Comparison of ENCODE assay signal across 8 cellular contexts in genomic region chr9:96383165-96383939, GRCh38. TPM values are rescaled to one million over a fixed set of nuclear protein-coding genes. Genes with fewer than 3 reads are reported as not detected.
A peak's percentile ranks its signal among the peaks of the same experiment; 100 is the strongest.
DNase-seq lines count a peak whose midpoint lies in the region; ATAC-seq and TF ChIP-seq lines count a peak whose summit lies in the region.

Gene SLC35D2, minus strand, starts transcription at chr9:96383711. Its CDS starts 77 bp downstream, at chr9:96383634.

- WGBS in mammary epithelial cell (ENCODE audit: low coverage, missing lambda C conversion rate): 3% methylated on average over 12 of the region's 73 CpGs
- WGBS in iPS DF 6.9 (ENCODE audit: insufficient coverage, insufficient read length): no CpG with 5 or more reads among the region's 73 CpGs

- dilution Hi-C loops in mammary epithelial cell (cut with HindIII; ENCODE audit: low sequenced_read_pairs): no loop called here

- peak within 1 kb of the TSS; percentile 66 to 81 (median 72) for H3K4me3 ChIP-seq in mammary epithelial cell (replicated peaks in 1 of 3; ENCODE audit: insufficient read depth in 1 of 3, low read depth in 2 of 3, low read length in 3 of 3)
- H3K4me3 ChIP-seq in iPS DF 6.9 (ENCODE audit: low read length): peak within 1 kb of the TSS; percentile 64; the same call in 1 of the 2 replicates

- H3K36me3 ChIP-seq in mammary epithelial cell (ENCODE audit: insufficient read depth, low read length) (peaks cover 4% of the 10 kb centered on the region), iPS DF 6.9 (ENCODE audit: control insufficient read depth, insufficient read depth, low read length) (peaks cover 4% of the 10 kb centered on the region; the same call in 1 of the 2 replicates)

- ATAC-seq in GM19035 (IDR thresholded peaks at IDR 0.05; ENCODE audit: unreplicated experiment) (no peak), HG03520 (IDR thresholded peaks at IDR 0.05; ENCODE audit: unreplicated experiment) (no peak)

- H2AFZ ChIP-seq in mammary epithelial cell (ENCODE audit: low read depth, low read length): peak within 1 kb of the TSS; percentile 87

- in situ Hi-C loops in mammary epithelial cell (cut with MboI; ENCODE audit: low sequenced_read_pairs in 2 of 2): no loop called here

- no peaks in the 10 kb centered on the region for H3K9me3 ChIP-seq in mammary epithelial cell (replicated peaks; ENCODE audit: insufficient read depth, low read length)
- H3K9me3 ChIP-seq in iPS DF 6.9 (ENCODE audit: control insufficient read depth, insufficient read depth, low read length): no peaks in the 10 kb centered on the region

- TF ChIP-seq POLR2A in GM19193 (IDR thresholded peaks at IDR 0.05; ENCODE audit: extremely low read depth, insufficient read depth, insufficient read length): peak; percentile 29

- intact Hi-C loops in mammary epithelial cell (cut with micrococcal nuclease): loop anchor here (2.0 to 5.0 kb wide), 4 partner anchors 35 to 69 kb away; partner anchors contain the start of genes HABP4 and ZNF367

- H3K4me1 ChIP-seq in mammary epithelial cell (ENCODE audit: insufficient read depth, low read length) (peaks cover 4% of the 10 kb centered on the region), iPS DF 6.9 (ENCODE audit: control insufficient read depth, insufficient read depth, low read length) (no peaks in the 10 kb centered on the region)

- no peak for TF ChIP-seq CTCF in mammary epithelial cell (conservative IDR thresholded peaks at IDR 0.05 in 1 of 2, IDR thresholded peaks at IDR 0.05 in 1 of 2; ENCODE audit: extremely low read depth in 1 of 2, insufficient read depth in 1 of 2, low read depth in 1 of 2, low read length in 2 of 2)

- DNase-seq in AG08396 (ENCODE audit: low spot score): peak; percentile 89
- DNase-seq in RKO (ENCODE audit: low spot score): peak; percentile 84
- peak; percentile 56 for DNase-seq in mammary epithelial cell
- DNase-seq in iPS DF 6.9 (ENCODE audit: low read depth, low spot score): no peak
- no peak for DNase-seq in pulmonary artery endothelial cell (ENCODE audit: low read depth, low spot score)

- H3K9ac ChIP-seq in mammary epithelial cell (ENCODE audit: insufficient read depth, low read length): peak within 1 kb of the TSS; percentile 51

- peak within 1 kb of the TSS; percentile 81 for H3K4me2 ChIP-seq in mammary epithelial cell (ENCODE audit: insufficient read depth, low read depth, low read length)

- CTCF ChIA-PET in mammary epithelial cell (lab: Charles Lee; ENCODE audit: low non-redundant PET): no interaction called here

- H3K79me2 ChIP-seq in mammary epithelial cell (ENCODE audit: insufficient read depth, low read length): peaks cover 29% of the 10 kb centered on the region

- H4K20me1 ChIP-seq in mammary epithelial cell (ENCODE audit: insufficient read depth, low read length): no peaks in the 10 kb centered on the region

- no TSS peak for BruUV-seq in mammary epithelial cell (replicated peaks; lab: Mats Ljungman, UMichigan)

- H3K27me3 ChIP-seq in mammary epithelial cell (ENCODE audit: insufficient read depth, low read length) (no peaks in the 10 kb centered on the region), iPS DF 6.9 (ENCODE audit: control insufficient read depth, insufficient read depth, low read length) (no peaks in the 10 kb centered on the region)

- peak within 1 kb of the TSS; percentile 25 for H3K27ac ChIP-seq in mammary epithelial cell (ENCODE audit: insufficient read depth, low read depth, low read length)
- no peak within 1 kb of the TSS for H3K27ac ChIP-seq in iPS DF 6.9 (ENCODE audit: low read length)

RNA-seq across cellular contexts. Expression of gene SLC35D2, which starts in this region (rescaled TPM):
- total RNA-seq in mammary epithelial cell (10 to 100 TPM; 16.7 to 20.9 TPM), pulmonary artery endothelial cell (20.9 and 24.5 TPM in 2 replicates)
- 13.1 TPM for polyA plus RNA-seq in mammary epithelial cell
- 47.4 TPM for polyA minus RNA-seq in mammary epithelial cell

Comparison
In these comparisons a context has a peak if more than half of its experiments do, and no peak if none do; other contexts are left out.
1. DNase-seq: peak in AG08396 (single experiment), RKO (single experiment) and mammary epithelial cell (single experiment); none in iPS DF 6.9 (single experiment) and pulmonary artery endothelial cell (single experiment).